In genomic region chr17:80219013-80219776, GRCh38 we compare ENCODE assay signal across 8 cellular contexts. TPM values are rescaled to one million over a fixed set of nuclear protein-coding genes. Genes with fewer than 3 reads are reported as not detected.
A peak's percentile ranks its signal among the peaks of the same experiment; 100 is the strongest.
DNase-seq lines count a peak whose midpoint lies in the region; ATAC-seq, FAIRE-seq and TF ChIP-seq lines count a peak whose summit lies in the region.

No MANE protein-coding gene starts in this region.

- no peak for FAIRE-seq in bronchial epithelial cell (lab: Jason Lieb, UNC)

- TF ChIP-seq CTCF in HFF-Myc (IDR thresholded peaks at IDR 0.05; ENCODE audit: low read depth, low read length, missing control alignments) (no peak), WI38 (IDR thresholded peaks at IDR 0.05; ENCODE audit: low read depth, low read length) (no peak), bronchial epithelial cell (IDR thresholded peaks at IDR 0.05; ENCODE audit: insufficient read depth, low read length, severe bottlenecking) (no peak), kidney epithelial cell (IDR thresholded peaks at IDR 0.05; ENCODE audit: insufficient read depth, low read length, poor library complexity, severe bottlenecking) (no peak)

- H3K4me3 ChIP-seq in HFF-Myc (replicated peaks; ENCODE audit: low read depth, low read length) (peak overlapping the region; percentile 88), WI38 (ENCODE audit: low read depth, low read length) (peak overlapping the region; percentile 94), bronchial epithelial cell (ENCODE audit: low read depth, low read length) (peak overlapping the region; percentile 76), kidney epithelial cell (ENCODE audit: low read depth, low read length) (peak overlapping the region; percentile 78)

- peak; percentile 88 for DNase-seq in EH (ENCODE audit: low read depth)
- DNase-seq in HFF-Myc (ENCODE audit: extremely low read depth, low read depth), result peak; percentile 45
- DNase-seq in NCI-H2029 (lab: John Stamatoyannopoulos, UW), result peak; percentile 48
- peak; percentile 45 for DNase-seq in bronchial epithelial cell (ENCODE audit: low read depth)
- peak; percentile 52 for DNase-seq in kidney epithelial cell (ENCODE audit: low read depth)
- peak; percentile 83 to 91 for DNase-seq in stimulated activated CD4-positive, alpha-beta T cell treated with anti-CD3 and anti-CD28 coated beads, Interleukin-1b, Interleukin-23, amount 100 ng/mL, for 4 hours (ENCODE audit: low read depth in 2 of 2)

- ATAC-seq in GM18873 (IDR thresholded peaks at IDR 0.05; ENCODE audit: low FRiP score, unreplicated experiment), result no peak

- H3K36me3 ChIP-seq in bronchial epithelial cell (ENCODE audit: control insufficient read depth, insufficient read depth, low read length) (no peaks in the 10 kb centered on the region), kidney epithelial cell (ENCODE audit: control insufficient read depth, insufficient read depth, low read length) (peaks cover 2% of the 10 kb centered on the region)

- H3K27me3 ChIP-seq in bronchial epithelial cell (ENCODE audit: control insufficient read depth, insufficient read depth, low read length), result peaks cover 3% of the 10 kb centered on the region
- no peaks in the 10 kb centered on the region for H3K27me3 ChIP-seq in kidney epithelial cell (ENCODE audit: control insufficient read depth, insufficient read depth, low read length)

RNA-seq across cellular contexts. Expression of gene SGSH, which starts 0.9 kb away (rescaled TPM):
- 6.1 and 9.6 TPM in 2 replicates for total RNA-seq in bronchial epithelial cell
- 22.7 and 26.4 TPM in 2 replicates for total RNA-seq in kidney epithelial cell

RNA-seq across cellular contexts. Expression of gene SLC26A11, which starts 1.0 kb away (rescaled TPM):
- total RNA-seq in bronchial epithelial cell (1.3 and 2.6 TPM in 2 replicates), kidney epithelial cell (14.4 and 19.1 TPM in 2 replicates)

RNA-seq across cellular contexts. Expression of gene RNF213, which starts 41.5 kb away (rescaled TPM):
- total RNA-seq in bronchial epithelial cell (41.3 and 46.2 TPM in 2 replicates), kidney epithelial cell (111 and 141 TPM in 2 replicates)

RNA-seq across cellular contexts. Expression of gene CARD14, which starts 49.4 kb away (rescaled TPM):
- total RNA-seq in bronchial epithelial cell, result 1.6 and 8.7 TPM in 2 replicates
- total RNA-seq in kidney epithelial cell, result 2.0 TPM in 1 of 2 replicates, not detected in the other
